ENCODE assay signal across 11 cellular contexts in genomic region chrX:149607699-149608098, GRCh38. TPM values are rescaled to one million over a fixed set of nuclear protein-coding genes. Genes with fewer than 3 reads are reported as not detected.
"Had no signal": no experiment of that assay in that cellular context is flagged by ENCODE, and none has a peak within 500 bp of the region (broad histone marks: within the 10 kb centered on the region; RNA-seq: fewer than 3 reads in every experiment).

No MANE protein-coding gene starts in this region.

- H3K27ac ChIP-seq: GM23248 had no signal

- ATAC-seq: GM23338, HCT116 had no signal

- H2AFZ ChIP-seq: GM23248, GM23338 had no signal

- H3K9ac ChIP-seq: GM23248 had no signal

- H3K4me3 Mint-ChIP-seq: GM23338, H9, HFFc6 had no signal

- H3K4me2 ChIP-seq: GM23338 had no signal

- H3K9me3 ChIP-seq: HAP-1 had no signal

- DNase-seq: GM23248, GOT3, H9, HCEC 1CT, HFFc6 had no signal

- H3K4me3 ChIP-seq: GM23248, GM23338, HAP-1 had no signal

- H3K9me3 Mint-ChIP-seq: GM23338, HFFc6 had no signal

- FAIRE-seq: H1, H54 had no signal

- H3K4me1 ChIP-seq: HAP-1 had no signal

- H3K27ac Mint-ChIP-seq: GM23338, H9, HFFc6 had no signal

RNA-seq across cellular contexts. Expression of gene HSFX2, which starts 12.6 kb away (rescaled TPM):
- total RNA-seq: GM23338, H1, H4, H9 had no signal
- polyA plus RNA-seq: GM23248 had no signal

RNA-seq across cellular contexts. Expression of gene MAGEA9B, which starts 20.4 kb away (rescaled TPM):
- total RNA-seq: GM23248, H1, H4, H9, HFFc6 had no signal
- polyA plus RNA-seq: GM23248, GM23338 had no signal

RNA-seq across cellular contexts. Expression of gene HSFX3, which starts 58.0 kb away (rescaled TPM):
- total RNA-seq: GM23248, GM23338, H1, H4, H9, HFFc6 had no signal
- polyA plus RNA-seq: GM23248, GM23338, H1 had no signal
